ENCODE assay signal across 8 cellular contexts in the genomic region with DNA sequence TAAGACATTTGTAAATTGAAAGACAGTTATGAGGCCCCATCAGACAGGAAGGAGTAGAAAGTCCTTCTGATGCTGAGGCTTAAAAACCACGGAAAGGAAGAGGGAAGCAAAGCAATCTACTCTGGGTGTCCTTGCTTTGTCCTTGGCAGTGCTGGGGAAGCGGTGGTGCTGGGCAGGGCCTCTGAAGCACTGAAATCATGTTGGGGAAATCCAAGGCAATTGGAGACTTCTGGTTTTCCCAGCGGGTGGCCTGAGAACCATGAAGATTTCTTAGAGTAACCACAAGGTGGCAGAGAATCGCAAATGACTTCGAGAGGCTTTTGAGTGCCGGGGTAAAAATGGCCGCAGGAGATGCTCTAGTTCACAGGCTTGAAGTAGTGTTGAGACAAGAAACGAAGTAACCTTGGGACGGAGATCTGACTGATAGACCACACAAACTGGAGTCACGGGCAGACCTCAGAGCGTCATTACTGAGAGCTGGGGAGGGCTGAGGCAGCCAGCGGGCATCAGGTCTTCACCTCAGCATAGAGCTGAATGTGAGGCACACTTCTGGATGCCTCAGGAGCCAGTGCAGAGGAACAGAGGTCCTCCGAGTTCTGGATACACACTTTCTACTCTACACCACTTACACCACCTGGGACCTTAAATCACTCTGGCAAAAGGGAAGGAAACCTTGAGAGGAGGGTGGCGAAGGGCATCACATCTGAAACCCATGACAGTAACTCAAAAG.
DNase-seq lines count a peak whose midpoint lies in the region; ATAC-seq and TF ChIP-seq lines count a peak whose summit lies in the region.

No MANE protein-coding gene starts in this region.

- peaks cover 7% of the 10 kb centered on the region in 2 donors for H3K4me1 Mint-ChIP-seq in effector memory CD8-positive, alpha-beta T cell (ENCODE audit: low read depth in 2 of 2)
- H3K4me1 Mint-ChIP-seq in neural crest cell, result peaks cover 24% of the 10 kb centered on the region

- no peaks in the 10 kb centered on the region for H3K36me3 Mint-ChIP-seq in effector memory CD8-positive, alpha-beta T cell (ENCODE audit: insufficient read depth)
- peaks cover 2% of the 10 kb centered on the region for H3K36me3 Mint-ChIP-seq in neural crest cell (ENCODE audit: low read depth)

- in situ Hi-C loops in HAP-1 (cut with MboI; ENCODE audit: low sequenced_read_pairs), result loop anchor here (25.0 kb wide), 1 partner anchor 276 kb away; no protein-coding TSS in a partner anchor

- peak overlapping the region; percentile 30 to 37 for H3K4me3 Mint-ChIP-seq in effector memory CD8-positive, alpha-beta T cell
- no peak overlapping the region for H3K4me3 Mint-ChIP-seq in neural crest cell

- peaks cover 0 to 9% of the 10 kb centered on the region in 2 donors for H3K27me3 Mint-ChIP-seq in effector memory CD8-positive, alpha-beta T cell
- peaks cover 2% of the 10 kb centered on the region for H3K27me3 Mint-ChIP-seq in neural crest cell (ENCODE audit: low read depth)

- H3K4me3 ChIP-seq in GM12865 (ENCODE audit: low read depth, low read length), result no peak overlapping the region
- H3K4me3 ChIP-seq in HAP-1, result no peak overlapping the region

- no peaks in the 10 kb centered on the region for H3K36me3 ChIP-seq in HAP-1 (replicated peaks)

- ATAC-seq in effector memory CD8-positive, alpha-beta T cell (replicated peaks), result peak; percentile 87

- H3K9me3 ChIP-seq in HAP-1, result no peaks in the 10 kb centered on the region

- H3K27me3 ChIP-seq in HAP-1 (ENCODE audit: low read depth), result no peaks in the 10 kb centered on the region

- no peaks in the 10 kb centered on the region for H3K9me3 Mint-ChIP-seq in effector memory CD8-positive, alpha-beta T cell
- H3K9me3 Mint-ChIP-seq in neural crest cell, result peaks cover 5% of the 10 kb centered on the region

- peak overlapping the region; percentile 8 to 34 for H3K27ac Mint-ChIP-seq in effector memory CD8-positive, alpha-beta T cell
- no peak overlapping the region for H3K27ac Mint-ChIP-seq in neural crest cell (ENCODE audit: unreplicated experiment)

- peak; percentile 39 for TF ChIP-seq CTCF in GM12865 (IDR thresholded peaks at IDR 0.05; ENCODE audit: insufficient read depth, low read depth, low read length, missing control alignments)
- TF ChIP-seq CTCF in neural crest cell (conservative IDR thresholded peaks at IDR 0.05), result peak; percentile 59

- DNase-seq in GM12865 (ENCODE audit: low read depth), result peak; percentile 65
- peak; percentile 77 to 83 for DNase-seq in HAP-1 (ENCODE audit: low spot score in 2 of 2)
- peak; percentile 75 for DNase-seq in MV-4-11 (lab: John Stamatoyannopoulos, UW)
- peak; percentile 22 to 29 for DNase-seq in activated CD4-positive, alpha-beta T cell treated with anti-CD3 and anti-CD28 coated beads for 24 hours (ENCODE audit: low read depth in 2 of 2)
- DNase-seq in effector memory CD8-positive, alpha-beta T cell, result peak; percentile 28 to 34 (median 30)
- no peak for DNase-seq in neural crest cell (ENCODE audit: low read depth, low spot score)
- no peak for DNase-seq in foreskin melanocyte
- no peak for DNase-seq in NCI-H1694 (lab: John Stamatoyannopoulos, UW)

- no peaks in the 10 kb centered on the region; the same call in 1 of the 2 replicates for H3K4me1 ChIP-seq in HAP-1

Comparison
In these comparisons a context has a peak if more than half of its experiments do, and no peak if none do; other contexts are left out.
1. DNase-seq: peak in GM12865 (single experiment), HAP-1 (2 of 2), MV-4-11 (single experiment), activated CD4-positive, alpha-beta T cell treated with anti-CD3 and anti-CD28 coated beads for 24 hours (2 of 2) and effector memory CD8-positive, alpha-beta T cell (3 of 3); none in neural crest cell (single experiment), foreskin melanocyte (single experiment) and NCI-H1694 (single experiment).